8 cellular contexts compared by ENCODE assay signal in genomic region chr7:116138202-116138801, GRCh38.
DNase-seq lines count a peak whose midpoint lies in the region; ATAC-seq and TF ChIP-seq lines count a peak whose summit lies in the region.

No MANE protein-coding gene starts in this region.

- H3K27ac ChIP-seq in HL-60 (replicated peaks) (no peak overlapping the region), OCI-LY7 (ENCODE audit: low read depth, low read length, poor library complexity, severe bottlenecking) (no peak overlapping the region), colonic mucosa (no peak overlapping the region), right lobe of liver (no peak overlapping the region), uterus (no peak overlapping the region)

- H3K4me1 ChIP-seq in OCI-LY7 (ENCODE audit: insufficient read depth, low read length, poor library complexity, severe bottlenecking), result no peaks in the 10 kb centered on the region
- H3K4me1 ChIP-seq in colonic mucosa, result no peaks in the 10 kb centered on the region
- H3K4me1 ChIP-seq in right lobe of liver, result no peaks in the 10 kb centered on the region
- H3K4me1 ChIP-seq in uterus, result no peaks in the 10 kb centered on the region

- H3K9ac ChIP-seq in colonic mucosa (ENCODE audit: low read depth in 2 of 2, low read length in 2 of 2), result no peak overlapping the region

- H3K9me3 ChIP-seq in OCI-LY7 (ENCODE audit: low read length) (no peaks in the 10 kb centered on the region), colonic mucosa (no peaks in the 10 kb centered on the region), right lobe of liver (no peaks in the 10 kb centered on the region), uterus (no peaks in the 10 kb centered on the region)

- TF ChIP-seq CTCF in HL-60 (IDR thresholded peaks at IDR 0.05; ENCODE audit: insufficient read depth, low read length) (peak; percentile 64), OCI-LY7 (conservative IDR thresholded peaks at IDR 0.05; ENCODE audit: low read length) (peak; percentile 88), colonic mucosa (IDR thresholded peaks at IDR 0.05) (peak; percentile 76), right lobe of liver (IDR thresholded peaks at IDR 0.05) (peak; percentile 68 to 85 (median 81)), uterus (IDR thresholded peaks at IDR 0.05) (peak; percentile 54 to 61 (median 58))

- POLR2A ChIA-PET in OCI-LY7 (lab: Charles Lee), result interaction anchor here (0.5 kb wide), 1 partner anchor 8 kb away, joined by 4 read pairs; no protein-coding TSS in a partner anchor

- no peaks in the 10 kb centered on the region for H4K20me1 ChIP-seq in OCI-LY7 (ENCODE audit: insufficient read depth, low read length)

- H2AFZ ChIP-seq in OCI-LY7 (ENCODE audit: low read length), result no peak overlapping the region

- 3% methylated on average over 2 of the region's 2 CpGs for WGBS in right lobe of liver (ENCODE audit: insufficient coverage, low coverage, low lambda C conversion rate, missing lambda C conversion rate)

- H3K27me3 ChIP-seq in HL-60 (ENCODE audit: insufficient read depth, poor library complexity, severe bottlenecking), result no peaks in the 10 kb centered on the region
- H3K27me3 ChIP-seq in colonic mucosa, result no peaks in the 10 kb centered on the region
- H3K27me3 ChIP-seq in right lobe of liver, result no peaks in the 10 kb centered on the region
- no peaks in the 10 kb centered on the region for H3K27me3 ChIP-seq in uterus

- ATAC-seq in GM21528 (IDR thresholded peaks at IDR 0.05; ENCODE audit: low FRiP score, unreplicated experiment) (peak; percentile 88), right lobe of liver (peak; percentile 89 to 92 (median 90))

- CTCF ChIA-PET in OCI-LY7 (lab: Charles Lee; ENCODE audit: unreplicated experiment), result no interaction called here

- no peak for TF ChIP-seq POLR2A in right lobe of liver (IDR thresholded peaks at IDR 0.05)
- no peak for TF ChIP-seq POLR2A in uterus (IDR thresholded peaks at IDR 0.05)

- DNase-seq in activated T-cell treated with anti-CD3 and anti-CD28 coated beads for 4 hours (peak; percentile 4), HL-60 (ENCODE audit: low read depth in 1 of 2, low spot score in 1 of 2) (peak; percentile 26 to 37), OCI-LY7 (ENCODE audit: low spot score) (peak; percentile 45), colonic mucosa (peak; percentile 24), right lobe of liver (no peak), uterus (no peak)
- DNase-seq in activated T-cell treated with anti-CD3 and anti-CD28 coated beads, Interleukin-2, amount 50 U/mL, for 48 hours, result no peak

- intact Hi-C loops in OCI-LY7 (cut with micrococcal nuclease; ENCODE audit: unreplicated experiment), result loop anchor here (1.0 to 2.0 kb wide), 2 partner anchors 34 to 97 kb away; no protein-coding TSS in a partner anchor
- intact Hi-C loops in colonic mucosa (cut with DNase I), result no loop called here
- intact Hi-C loops in right lobe of liver (cut with DNase I), result no loop called here
- intact Hi-C loops in uterus (cut with DNase I; ENCODE audit: low total_unique reads), result no loop called here

- H3K9me2 ChIP-seq in OCI-LY7 (ENCODE audit: insufficient read depth, low read length), result no peaks in the 10 kb centered on the region

- BruUV-seq in OCI-LY7 (replicated peaks; lab: Mats Ljungman, UMichigan), result no TSS peak

- no peaks in the 10 kb centered on the region for H3K79me2 ChIP-seq in OCI-LY7 (ENCODE audit: insufficient read depth, low read depth, low read length)

- H3K36me3 ChIP-seq in OCI-LY7 (ENCODE audit: insufficient read depth, low read length) (no peaks in the 10 kb centered on the region), colonic mucosa (no peaks in the 10 kb centered on the region), right lobe of liver (no peaks in the 10 kb centered on the region), uterus (no peaks in the 10 kb centered on the region)

- no peak overlapping the region for H3K4me2 ChIP-seq in OCI-LY7 (ENCODE audit: low read length)

- H3K4me3 ChIP-seq in HL-60 (replicated peaks; ENCODE audit: insufficient read depth, low read length) (no peak overlapping the region), OCI-LY7 (ENCODE audit: low read depth, low read length, poor library complexity, severe bottlenecking) (no peak overlapping the region), colonic mucosa (no peak overlapping the region), right lobe of liver (no peak overlapping the region), uterus (no peak overlapping the region)

Comparison
In these comparisons a context has a peak if more than half of its experiments do, and no peak if none do; other contexts are left out.
1. DNase-seq: peak in activated T-cell treated with anti-CD3 and anti-CD28 coated beads for 4 hours (single experiment), HL-60 (2 of 2), OCI-LY7 (single experiment) and colonic mucosa (single experiment); none in activated T-cell treated with anti-CD3 and anti-CD28 coated beads, Interleukin-2, amount 50 U/mL, for 48 hours (0 of 2), right lobe of liver (0 of 3) and uterus (0 of 2).
2. Peak in every context shown above with its lines, with median percentiles within 50 percentile points of each other: CTCF ChIP-seq.